15 cellular contexts compared by ENCODE assay signal in the genomic region with DNA sequence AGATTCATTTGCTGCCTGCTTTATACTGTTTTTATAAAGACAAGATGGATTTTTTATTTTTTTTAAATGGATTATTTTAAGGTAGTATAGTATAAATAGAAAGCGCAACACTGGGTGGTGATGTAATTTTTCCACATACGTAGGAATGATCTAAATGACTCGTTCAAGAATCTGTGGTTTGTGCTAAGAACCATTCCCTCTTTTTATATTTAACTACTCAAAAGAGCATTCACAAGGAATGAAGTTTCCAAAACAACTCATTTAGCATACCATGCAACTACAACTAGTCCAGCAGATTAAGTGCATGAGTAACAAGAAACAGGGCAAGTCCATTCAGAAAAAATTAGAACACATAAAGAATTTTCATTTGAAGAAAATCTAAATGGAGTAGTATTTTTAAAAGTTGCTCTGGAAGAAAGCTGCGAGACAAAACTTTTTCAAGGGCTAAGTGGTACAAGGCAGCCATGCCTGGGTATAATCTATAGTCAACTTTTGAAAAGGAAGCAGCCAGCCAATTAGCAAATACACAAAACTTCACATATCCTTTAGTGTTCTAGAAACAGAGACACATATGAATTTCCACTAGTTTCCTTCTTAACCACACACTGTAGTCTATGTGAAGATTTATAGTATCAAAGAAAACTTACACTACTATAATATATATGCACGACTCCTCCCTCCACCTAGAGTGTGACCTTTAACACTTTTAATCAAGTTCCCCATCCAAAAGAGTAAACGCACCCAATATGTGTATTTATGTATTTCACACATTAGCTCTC. TPM values are rescaled to one million over a fixed set of nuclear protein-coding genes. Genes with fewer than 3 reads are reported as not detected.
A peak's percentile ranks its signal among the peaks of the same experiment; 100 is the strongest.
DNase-seq lines count a peak whose midpoint lies in the region; ATAC-seq and TF ChIP-seq lines count a peak whose summit lies in the region.
"Had no signal": no experiment of that assay in that cellular context is flagged by ENCODE, and none has a peak within 500 bp of the region (broad histone marks: within the 10 kb centered on the region; RNA-seq: fewer than 3 reads in every experiment).

No MANE protein-coding gene starts in this region.

- peak overlapping the region in 1 of 2 donors; percentile 46 for H3K27ac ChIP-seq in thoracic aorta
- H3K27ac ChIP-seq: BLaER1 treated with 17β-estradiol and CSF1 and Interleukin-3, amounts not matched to agents 10 nM and 100 nM; breast epithelium had no signal

- H3K27me3 ChIP-seq in thoracic aorta (replicated peaks; ENCODE audit: insufficient read depth), result no peaks in the 10 kb centered on the region
- H3K27me3 ChIP-seq: BLaER1 treated with 17β-estradiol and CSF1 and Interleukin-3, amounts not matched to agents 10 nM and 100 nM; breast epithelium had no signal

- peaks cover 62% of the 10 kb centered on the region for H3K4me1 Mint-ChIP-seq in activated T-cell treated with anti-CD3 and anti-CD28 coated beads, Interleukin-2, amount 50 U/mL, for 72 hours (ENCODE audit: low read depth)
- peaks cover 66 to 78% (median 70%) of the 10 kb centered on the region in 3 donors for H3K4me1 Mint-ChIP-seq in T-cell

- H3K36me3 ChIP-seq in thoracic aorta, result peaks cover 7% of the 10 kb centered on the region
- H3K36me3 ChIP-seq: breast epithelium had no signal

- no peaks in the 10 kb centered on the region for H3K27me3 Mint-ChIP-seq in activated T-cell treated with anti-CD3 and anti-CD28 coated beads, Interleukin-2, amount 50 U/mL, for 72 hours (ENCODE audit: low read depth)
- H3K27me3 Mint-ChIP-seq in T-cell, result no peaks in the 10 kb centered on the region

- peak overlapping the region; percentile 69 to 94 for H3K4me3 Mint-ChIP-seq in activated T-cell treated with anti-CD3 and anti-CD28 coated beads, Interleukin-2, amount 50 U/mL, for 72 hours
- peak overlapping the region in 2 of 3 donors; percentile 28 to 45 for H3K4me3 Mint-ChIP-seq in T-cell

- peak overlapping the region; percentile 94 for H3K27ac Mint-ChIP-seq in activated T-cell treated with anti-CD3 and anti-CD28 coated beads, Interleukin-2, amount 50 U/mL, for 72 hours
- H3K27ac Mint-ChIP-seq in T-cell, result peak overlapping the region; percentile 4 to 56

- CTCF ChIA-PET in T-cell (lab: Charles Lee), result interaction anchor here (1.2 to 1.4 kb wide), 3 partner anchors 9 to 21 kb away, joined by 4 to 7 read pairs (median 4); no protein-coding TSS in a partner anchor

- no peaks in the 10 kb centered on the region for H3K9me3 Mint-ChIP-seq in activated T-cell treated with anti-CD3 and anti-CD28 coated beads, Interleukin-2, amount 50 U/mL, for 72 hours
- no peaks in the 10 kb centered on the region for H3K9me3 Mint-ChIP-seq in T-cell

- peaks cover 18 to 20% of the 10 kb centered on the region in 2 donors for H3K4me1 ChIP-seq in thoracic aorta (ENCODE audit: control insufficient read depth in 1 of 2, low read depth in 2 of 2)
- H3K4me1 ChIP-seq: breast epithelium had no signal

- no peaks in the 10 kb centered on the region for H3K9me3 ChIP-seq in thoracic aorta
- H3K9me3 ChIP-seq: BLaER1 treated with 17β-estradiol and CSF1 and Interleukin-3, amounts not matched to agents 10 nM and 100 nM; breast epithelium had no signal

- H3K36me3 Mint-ChIP-seq in activated T-cell treated with anti-CD3 and anti-CD28 coated beads, Interleukin-2, amount 50 U/mL, for 72 hours (ENCODE audit: insufficient read depth in 2 of 2), result peaks cover 0 to 5% of the 10 kb centered on the region in 2 donors
- H3K36me3 Mint-ChIP-seq in T-cell, result peaks cover 16% of the 10 kb centered on the region

- TF ChIP-seq CTCF in thoracic aorta (IDR thresholded peaks at IDR 0.05), result no peak

- POLR2A ChIA-PET in T-cell (lab: Charles Lee), result no interaction called here

- peak; percentile 78 to 79 for ATAC-seq in activated T-cell treated with anti-CD3 and anti-CD28 coated beads, Interleukin-2, amount 50 U/mL, for 72 hours (replicated peaks in 1 of 2)
- ATAC-seq in T-cell (replicated peaks in 1 of 4) (peak in 1 of 4 experiments; percentile 21), thoracic aorta (ENCODE audit: insufficient number of reproducible peaks, low FRiP score, low read depth) (peak; percentile 88), HG03565 (IDR thresholded peaks at IDR 0.05; ENCODE audit: unreplicated experiment) (no peak)
- ATAC-seq: HepG2 had no signal

- H3K4me3 ChIP-seq in thoracic aorta, result no peak overlapping the region
- H3K4me3 ChIP-seq: BLaER1 treated with 17β-estradiol and CSF1 and Interleukin-3, amounts not matched to agents 10 nM and 100 nM; breast epithelium had no signal

- DNase-seq in activated T-cell treated with anti-CD3 and anti-CD28 coated beads, Interleukin-2, amount 50 U/mL, for 72 hours, result no peak
- DNase-seq in activated T-cell treated with anti-CD3 and anti-CD28 coated beads, Interleukin-2, amount 50 U/mL, for 1 hour, result no peak
- no peak for DNase-seq in T-cell
- DNase-seq in fibroblast of the conjunctiva (ENCODE audit: low read depth), result peak; percentile 33
- DNase-seq in thoracic aorta (ENCODE audit: low spot score), result no peak
- no peak for DNase-seq in NCI-H146 (lab: John Stamatoyannopoulos, UW)
- no peak for DNase-seq in medulla oblongata (ENCODE audit: extremely low spot score)
- DNase-seq: activated CD4-positive, alpha-beta T cell treated with anti-CD3 and anti-CD28 coated beads for 1 hour; midbrain; NCI-H187 treated with DMSO at 0.1 percent for 48 hours; RPMI8226 had no signal

RNA-seq across cellular contexts. Expression of gene GTF2B, which starts 23.4 kb away (rescaled TPM):
- 10 to 100 TPM; 37.2 to 38.7 TPM for total RNA-seq in activated T-cell treated with anti-CD3 and anti-CD28 coated beads, Interleukin-2, amount 50 U/mL, for 72 hours
- total RNA-seq in T-cell (10 to 100 TPM; 34.2 to 54.5 (median 38.7) TPM), thoracic aorta (10 to 100 TPM; 17.3 to 27.4 TPM)
